8 cellular contexts compared by ENCODE assay signal in the genomic region with DNA sequence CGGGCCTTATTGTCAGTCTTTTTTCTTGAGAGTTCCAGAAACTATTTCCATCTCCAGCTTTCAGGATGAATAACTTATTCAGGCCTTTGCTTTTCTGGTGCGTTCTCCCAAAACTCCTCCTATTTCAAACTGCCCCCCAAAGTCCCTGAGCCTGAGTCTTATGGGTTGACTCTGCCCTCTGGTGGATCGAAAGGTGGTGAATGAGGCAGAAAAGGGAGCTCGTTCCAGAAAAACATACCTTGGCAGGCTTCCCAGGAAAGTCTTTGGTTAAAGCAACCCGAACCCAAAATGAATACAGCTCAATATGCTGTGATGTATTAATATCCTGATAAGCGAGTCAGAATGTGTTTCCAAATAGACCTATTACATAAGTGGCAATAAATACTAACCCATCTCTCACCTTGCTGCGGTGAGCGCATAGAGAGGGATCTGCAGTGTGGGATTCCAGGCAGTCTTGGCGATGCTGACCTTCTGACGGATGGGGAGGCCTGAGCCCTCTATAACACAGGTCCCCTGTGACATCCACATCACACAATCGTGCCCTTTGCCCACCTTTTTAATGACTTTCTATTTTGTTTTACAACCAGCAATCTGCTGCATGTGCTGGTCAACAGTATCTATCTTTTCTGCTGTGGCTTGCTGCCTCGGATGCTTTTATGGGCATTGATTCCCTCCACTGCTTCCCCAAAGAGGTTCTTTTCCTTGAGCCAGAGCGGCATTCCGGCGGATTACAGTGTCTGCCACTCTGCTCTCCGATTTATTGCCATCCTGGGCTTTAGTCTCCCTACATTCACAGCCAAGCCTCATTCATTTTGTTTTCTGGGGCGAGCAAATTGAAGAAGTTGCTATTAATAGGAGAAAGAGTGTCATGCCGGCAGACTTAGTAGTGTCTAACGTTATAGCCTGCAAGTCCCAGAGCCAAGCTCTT.
DNase-seq lines count a peak whose midpoint lies in the region; ATAC-seq, FAIRE-seq and TF ChIP-seq lines count a peak whose summit lies in the region.

No MANE protein-coding gene starts in this region.

- H3K4me2 ChIP-seq in BLaER1 (peak overlapping the region; percentile 87), IMR-90 (ENCODE audit: low read depth, low read length) (peak overlapping the region; percentile 73)

- H3K36me3 Mint-ChIP-seq in T-helper 17 cell (ENCODE audit: low read depth) = no peaks in the 10 kb centered on the region

- peak overlapping the region; percentile 98; the same call in 2 of the 3 replicates for H2BK15ac ChIP-seq in IMR-90 (ENCODE audit: low read depth, low read length)

- dilution Hi-C loops in IMR-90 (cut with HindIII; ENCODE audit: low sequenced_read_pairs, unreplicated experiment) = no loop called here

- TF ChIP-seq EP300 in gastroesophageal sphincter (IDR thresholded peaks at IDR 0.05) = no peak

- peak overlapping the region; percentile 99 for H2AK5ac ChIP-seq in IMR-90 (ENCODE audit: low read depth, low read length)

- peak overlapping the region; percentile 87 for H2BK20ac ChIP-seq in IMR-90 (ENCODE audit: low read depth, low read length)

- no peaks in the 10 kb centered on the region for H3K36me3 ChIP-seq in BLaER1
- H3K36me3 ChIP-seq in IMR-90 (ENCODE audit: control insufficient read depth, insufficient read depth, low read length) = no peaks in the 10 kb centered on the region
- no peaks in the 10 kb centered on the region for H3K36me3 ChIP-seq in gastroesophageal sphincter
- no peaks in the 10 kb centered on the region for H3K36me3 ChIP-seq in pancreas

- POLR2A ChIA-PET in IMR-90 (lab: Charles Lee; ENCODE audit: unreplicated experiment) = interaction anchor here (1.3 kb wide), 1 partner anchor 55 kb away, joined by 5 read pairs; no protein-coding TSS in a partner anchor

- peaks cover 10 to 33% of the 10 kb centered on the region in 2 experiments; a peak in 3 of 4 replicates for H3K79me1 ChIP-seq in IMR-90 (ENCODE audit: low read depth in 1 of 2, low read length in 2 of 2)

- H3K4me1 Mint-ChIP-seq in T-helper 17 cell = no peaks in the 10 kb centered on the region

- CTCF ChIA-PET in IMR-90 (lab: Yijun Ruan, JAX) = interaction anchor here (0.5 to 2.8 kb wide), 47 partner anchors 10 to 951 kb away, joined by 3 to 52 read pairs (median 4); no protein-coding TSS in a partner anchor

- peak overlapping the region; percentile 77; the same call in 1 of the 2 replicates for H3K18ac ChIP-seq in IMR-90 (ENCODE audit: low read depth, low read length)

- H3K14ac ChIP-seq in IMR-90 (replicated peaks; ENCODE audit: low read depth, low read length) = peak overlapping the region; percentile 91

- no peaks in the 10 kb centered on the region for H3K9me3 ChIP-seq in BLaER1
- H3K9me3 ChIP-seq in IMR-90 (ENCODE audit: control insufficient read depth, insufficient read depth, low read length) = no peaks in the 10 kb centered on the region
- H3K9me3 ChIP-seq in T-helper 17 cell (ENCODE audit: control insufficient read depth, low read length, poor library complexity, severe bottlenecking) = no peaks in the 10 kb centered on the region
- H3K9me3 ChIP-seq in gastroesophageal sphincter = no peaks in the 10 kb centered on the region
- H3K9me3 ChIP-seq in pancreas = no peaks in the 10 kb centered on the region

- TF ChIP-seq RAD21 in IMR-90 (IDR thresholded peaks at IDR 0.05; ENCODE audit: low read length) = peak; percentile 93

- ATAC-seq in IMR-90 (ENCODE audit: low read depth) (peak; percentile 86), T-helper 17 cell (no peak), gastroesophageal sphincter (peak; percentile 59), pancreas (peak; percentile 24 to 87 (median 86)), HG03460 (IDR thresholded peaks at IDR 0.05; ENCODE audit: unreplicated experiment) (no peak)

- peak overlapping the region; percentile 98 for H3K4ac ChIP-seq in IMR-90 (ENCODE audit: low read depth, low read length)

- H3K4me3 ChIP-seq in BLaER1 (peak overlapping the region; percentile 59), IMR-90 (ENCODE audit: insufficient read depth, low read depth, low read length) (no peak overlapping the region), gastroesophageal sphincter (peak overlapping the region; percentile 30 to 45), pancreas (no peak overlapping the region)

- H3K27ac ChIP-seq in BLaER1 = peak overlapping the region; percentile 8; the same call in 1 of the 2 replicates
- peak overlapping the region; percentile 86 for H3K27ac ChIP-seq in IMR-90 (ENCODE audit: insufficient read depth, low read length)
- H3K27ac ChIP-seq in gastroesophageal sphincter = peak overlapping the region in 3 of 4 donors; percentile 24 to 55 (median 33)
- no peak overlapping the region for H3K27ac ChIP-seq in pancreas

- H4K20me1 ChIP-seq in BLaER1 = no peaks in the 10 kb centered on the region
- no peaks in the 10 kb centered on the region for H4K20me1 ChIP-seq in IMR-90 (ENCODE audit: insufficient read depth, low read length)

- H3K27ac Mint-ChIP-seq in T-helper 17 cell = no peak overlapping the region

- peak overlapping the region; percentile 22 for H3K4me3 Mint-ChIP-seq in T-helper 17 cell

- TF ChIP-seq CTCF in IMR-90 (conservative IDR thresholded peaks at IDR 0.05; ENCODE audit: low read depth, low read length) (peak; percentile 93), gastroesophageal sphincter (IDR thresholded peaks at IDR 0.05) (peak; percentile 19 to 72 (median 49)), pancreas (IDR thresholded peaks at IDR 0.05) (peak in 2 of 4 donors; percentile 18 to 23)

- WGBS in IMR-90 (ENCODE audit: extremely low coverage in 2 of 2, insufficient read length in 1 of 2), 2 experiments = 63% methylated on average over 3 of the region's 19 CpGs; no CpG with 5 or more reads in 1 of the 2 experiments
- whole genome bisulfite sequencing in gastroesophageal sphincter (ENCODE audit: low coverage in 1 of 2), 2 donors = 29 to 40% methylated on average over 10 to 18 of the region's 19 CpGs
- WGBS in pancreas, 2 donors = 31 to 37% methylated on average over 19 of the region's 19 CpGs

- H4K8ac ChIP-seq in IMR-90 (ENCODE audit: low read depth in 2 of 2, low read length in 2 of 2) = peak overlapping the region; percentile 82 to 86

- peak overlapping the region; percentile 74 for H2BK5ac ChIP-seq in IMR-90 (ENCODE audit: low read depth, low read length, poor library complexity, severe bottlenecking)

- peak overlapping the region; percentile 38 for H2AFZ ChIP-seq in IMR-90 (replicated peaks; ENCODE audit: low read length, poor library complexity)

- TF ChIP-seq POLR2A in IMR-90 (IDR thresholded peaks at IDR 0.05; ENCODE audit: low read depth, low read length) = 0 out of 2 replicates have a peak, but pooled peaks have one; percentile 34
- TF ChIP-seq POLR2A in gastroesophageal sphincter (IDR thresholded peaks at IDR 0.05) = no peak

- H3K4me1 ChIP-seq in BLaER1 (peaks cover 19% of the 10 kb centered on the region), IMR-90 (ENCODE audit: control insufficient read depth, insufficient read depth, low read length) (peaks cover 11% of the 10 kb centered on the region), gastroesophageal sphincter (peaks cover 0 to 22% (median 5%) of the 10 kb centered on the region in 3 donors), pancreas (peaks cover 0 to 3% (median 0%) of the 10 kb centered on the region in 3 donors)

- H3K27me3 ChIP-seq in BLaER1 (no peaks in the 10 kb centered on the region), IMR-90 (ENCODE audit: control insufficient read depth, insufficient read depth, low read length) (no peaks in the 10 kb centered on the region), gastroesophageal sphincter (no peaks in the 10 kb centered on the region), pancreas (no peaks in the 10 kb centered on the region)

- H4K5ac ChIP-seq in IMR-90 (ENCODE audit: low read depth, low read length) = peak overlapping the region; percentile 77; the same call in 1 of the 2 replicates

- peak overlapping the region; percentile 64 for H3K56ac ChIP-seq in IMR-90 (ENCODE audit: extremely low read depth, insufficient read depth, low read length)

- DNase-seq in IMR-90 = peak; percentile 94
- no peak for DNase-seq in T-helper 17 cell
- DNase-seq in pancreas = peak in 3 of 6 donors; percentile 40 to 53 (median 47)
- DNase-seq in activated CD8-positive, alpha-beta memory T cell treated with anti-CD3 and anti-CD28 coated beads for 24 hours = no peak
- DNase-seq in stimulated activated CD4-positive, alpha-beta T cell treated with anti-CD3 and anti-CD28 coated beads, Interleukin-15, amount 100 ng/mL, for 24 hours = no peak

- H3K23ac ChIP-seq in IMR-90 (ENCODE audit: low read depth, low read length) = peak overlapping the region; percentile 90

- H2BK120ac ChIP-seq in IMR-90 (ENCODE audit: low read depth, low read length) = peak overlapping the region; percentile 91

- intact Hi-C loops in IMR-90 (cut with micrococcal nuclease) (loop anchor here (1.0 to 5.0 kb wide), 9 partner anchors 55 to 815 kb away; no protein-coding TSS in a partner anchor), pancreas (cut with DNase I) (no loop called here)

- H3K9me1 ChIP-seq in IMR-90 (ENCODE audit: insufficient read depth, low read length) = peaks cover 12% of the 10 kb centered on the region

- H3K9ac ChIP-seq in BLaER1 (no peak overlapping the region), IMR-90 (ENCODE audit: low read depth, low read length) (peak overlapping the region; percentile 77; the same call in 1 of the 2 replicates)

- BruUV-seq in IMR-90 (replicated peaks; lab: Mats Ljungman, UMichigan) = no TSS peak

- in situ Hi-C loops in IMR-90 (cut with MboI; ENCODE audit: low sequenced_read_pairs) = loop anchor here (5.0 kb wide), 3 partner anchors 210 to 380 kb away; no protein-coding TSS in a partner anchor

- peaks cover 13% of the 10 kb centered on the region for H3K27me3 Mint-ChIP-seq in T-helper 17 cell

- peak overlapping the region; percentile 81 for H4K91ac ChIP-seq in IMR-90 (ENCODE audit: insufficient read depth, low read depth, low read length)

- no peak for FAIRE-seq in pancreas (lab: Jason Lieb, UNC)

- H2AK9ac ChIP-seq in IMR-90 (replicated peaks; ENCODE audit: low read depth, low read length, poor library complexity) = no peak overlapping the region

TF ChIP-seq in IMR-90, 13 proteins besides CTCF, POLR2A, EP300 and RAD21 (continues in another document):
- TF ChIP-seq MAZ (IDR thresholded peaks at IDR 0.05; ENCODE audit: borderline replicate concordance, low read depth, low read length) (peak; percentile 86), BHLHE40 (IDR thresholded peaks at IDR 0.05; ENCODE audit: low read depth, low read length) (no peak), CEBPB (IDR thresholded peaks at IDR 0.05; ENCODE audit: low read depth, low read length) (no peak), SMC3 (IDR thresholded peaks at IDR 0.05; ENCODE audit: low read depth, low read length) (peak; percentile 98), CHD1 (IDR thresholded peaks at IDR 0.05; ENCODE audit: low read depth, low read length) (peak; percentile 75; the same call in 1 of the 2 replicates), MAFK (IDR thresholded peaks at IDR 0.05; ENCODE audit: low read depth, low read length) (0 out of 2 replicates have a peak, but pooled peaks have one; percentile 1)

Comparison
In these comparisons a context has a peak if more than half of its experiments do, and no peak if none do; other contexts are left out.
1. H3K27ac ChIP-seq: peak in BLaER1 (single experiment), IMR-90 (single experiment) and gastroesophageal sphincter (3 of 4); none in pancreas (0 of 4).
2. H3K4me3 ChIP-seq: peak in BLaER1 (single experiment) and gastroesophageal sphincter (2 of 2); none in IMR-90 (single experiment) and pancreas (0 of 4).
3. ATAC-seq: peak in IMR-90 (single experiment), gastroesophageal sphincter (single experiment) and pancreas (4 of 4); none in T-helper 17 cell (single experiment) and HG03460 (single experiment).